Comparison of ENCODE assay signal across 22 cellular contexts in the genomic region with DNA sequence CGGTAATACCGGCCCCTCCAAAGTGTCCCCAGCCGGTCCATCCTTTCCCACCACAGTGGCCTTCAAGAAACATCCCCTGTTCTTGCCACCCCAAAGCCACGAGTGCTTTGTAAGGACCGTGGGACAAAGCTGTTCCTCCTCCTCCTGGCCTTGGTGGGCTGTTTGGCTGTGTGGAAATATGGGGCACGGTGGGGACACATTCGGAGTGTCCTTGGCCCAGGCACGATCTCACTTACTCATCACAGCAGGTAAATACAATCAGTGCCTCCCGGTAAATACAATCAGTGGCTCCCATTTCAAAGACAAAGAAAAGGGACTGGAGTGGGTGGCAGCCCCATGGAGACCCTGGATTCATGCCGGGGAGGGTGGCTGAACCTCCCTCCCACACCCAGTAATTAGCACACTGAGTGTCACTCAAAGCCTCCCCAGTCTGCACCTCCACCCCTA. TPM values are rescaled to one million over a fixed set of nuclear protein-coding genes. Genes with fewer than 3 reads are reported as not detected.
DNase-seq lines count a peak whose midpoint lies in the region; ATAC-seq, FAIRE-seq and TF ChIP-seq lines count a peak whose summit lies in the region.
"Had no signal": no experiment of that assay in that cellular context is flagged by ENCODE, and none has a peak within 500 bp of the region (broad histone marks: within the 10 kb centered on the region; RNA-seq: fewer than 3 reads in every experiment).

No MANE protein-coding gene starts in this region.

- H3K9ac ChIP-seq in GM12878 (ENCODE audit: control insufficient read depth, insufficient read depth, low read length) = no peak overlapping the region
- no peak overlapping the region for H3K9ac ChIP-seq in Karpas-422 (ENCODE audit: low read length)
- H3K9ac ChIP-seq: KMS-11, SK-N-SH had no signal

- WGBS in GM12878 (ENCODE audit: insufficient coverage, insufficient replicate concordance, low lambda C conversion rate, missing lambda C conversion rate) = 66% methylated on average over 10 of the region's 10 CpGs

- no peaks in the 10 kb centered on the region for H3K9me3 Mint-ChIP-seq in T-helper 2 cell treated with Interferon-gamma antibody and Interleukin-4, amounts not matched to agents 5 μg/mL and 100 μg/mL, for 36 hours
- H3K9me3 Mint-ChIP-seq: CD4-positive, alpha-beta memory T cell had no signal

- no peaks in the 10 kb centered on the region for H3K36me3 Mint-ChIP-seq in T-helper 2 cell treated with Interferon-gamma antibody and Interleukin-4, amounts not matched to agents 5 μg/mL and 100 μg/mL, for 36 hours (ENCODE audit: low read depth)
- H3K36me3 Mint-ChIP-seq: CD4-positive, alpha-beta memory T cell had no signal

- CTCF ChIA-PET in GM12878 (lab: Yijun Ruan, JAX) = no interaction called here

- no peak overlapping the region for H3K4me3 Mint-ChIP-seq in T-helper 2 cell treated with Interferon-gamma antibody and Interleukin-4, amounts not matched to agents 5 μg/mL and 100 μg/mL, for 36 hours

- DNase-seq in right atrium auricular region (ENCODE audit: low spot score) (no peak), left ventricle myocardium superior (no peak), GM12878 (ENCODE audit: low read depth, low spot score) (no peak), lower lobe of right lung (no peak), upper lobe of right lung (no peak), MV-4-11 (lab: John Stamatoyannopoulos, UW) (no peak), Karpas-422 (no peak)
- no peak for DNase-seq in T-helper 2 cell treated with Interferon-gamma antibody and Interleukin-4, amounts not matched to agents 5 μg/mL and 100 μg/mL, for 36 hours (ENCODE audit: low spot score)
- DNase-seq: DMS79 treated with DMSO at 0.1 percent for 48 hours, NCI-H1092 treated with DMSO at 0.1 percent for 48 hours, NCI-H2171 had no signal

- no peak overlapping the region for H3K4me3 ChIP-seq in right atrium auricular region
- H3K4me3 ChIP-seq in GM12878 = no peak overlapping the region
- H3K4me3 ChIP-seq in lower lobe of right lung = no peak overlapping the region
- H3K4me3 ChIP-seq in upper lobe of right lung = no peak overlapping the region
- no peak overlapping the region for H3K4me3 ChIP-seq in Karpas-422 (ENCODE audit: low read length)

- no peak for TF ChIP-seq POLR2A in GM12878 (IDR thresholded peaks at IDR 0.05; ENCODE audit: low read depth, low read length)

- H3K4me1 Mint-ChIP-seq in T-helper 2 cell treated with Interferon-gamma antibody and Interleukin-4, amounts not matched to agents 5 μg/mL and 100 μg/mL, for 36 hours (ENCODE audit: low read depth) = peaks cover 6% of the 10 kb centered on the region

- no peak for TF ChIP-seq EP300 in GM12878 (IDR thresholded peaks at IDR 0.05; ENCODE audit: borderline replicate concordance in 1 of 2, control insufficient read depth in 1 of 2, low read depth in 2 of 2, low read length in 2 of 2)

- no peak overlapping the region for H3K27ac Mint-ChIP-seq in T-helper 2 cell treated with Interferon-gamma antibody and Interleukin-4, amounts not matched to agents 5 μg/mL and 100 μg/mL, for 36 hours

- RAD21 ChIA-PET in GM12878 (lab: Charles Lee; ENCODE audit: unreplicated experiment) = interaction anchor here (0.8 to 1.4 kb wide), 2 partner anchors 42 to 44 kb away, joined by 3 read pairs; partner anchors contain the start of gene GH1

- ATAC-seq in left ventricle myocardium superior = no peak
- no peak for ATAC-seq in GM12878
- no peak for ATAC-seq in lower lobe of right lung
- no peak for ATAC-seq in upper lobe of right lung

- H3K9me3 ChIP-seq in right atrium auricular region (no peaks in the 10 kb centered on the region), GM12878 (replicated peaks; ENCODE audit: control insufficient read depth, insufficient read depth, low read length) (no peaks in the 10 kb centered on the region), lower lobe of right lung (no peaks in the 10 kb centered on the region), upper lobe of right lung (no peaks in the 10 kb centered on the region), Karpas-422 (ENCODE audit: low read length) (no peaks in the 10 kb centered on the region)
- H3K9me3 ChIP-seq: SK-N-SH had no signal

- no peak for TF ChIP-seq CTCF in right atrium auricular region (IDR thresholded peaks at IDR 0.05)
- no peak for TF ChIP-seq CTCF in GM12878 (IDR thresholded peaks at IDR 0.05 in 2 of 3, conservative IDR thresholded peaks at IDR 0.05 in 1 of 3; ENCODE audit: control insufficient read depth in 2 of 3, extremely low read depth in 1 of 3, insufficient read depth in 1 of 3, low read depth in 3 of 3, low read length in 3 of 3)
- TF ChIP-seq CTCF in lower lobe of right lung (IDR thresholded peaks at IDR 0.05) = no peak
- no peak for TF ChIP-seq CTCF in upper lobe of right lung (IDR thresholded peaks at IDR 0.05)

- H4K20me1 ChIP-seq in GM12878 (ENCODE audit: control insufficient read depth, insufficient read depth) = no peaks in the 10 kb centered on the region
- no peaks in the 10 kb centered on the region for H4K20me1 ChIP-seq in Karpas-422 (ENCODE audit: insufficient read depth, low read depth, low read length)

- no peak overlapping the region for H3K4me2 ChIP-seq in GM12878 (ENCODE audit: control insufficient read depth, insufficient read depth)
- no peak overlapping the region for H3K4me2 ChIP-seq in Karpas-422 (ENCODE audit: low read depth, low read length, poor library complexity, severe bottlenecking)
- H3K4me2 ChIP-seq: KMS-11, SK-N-SH had no signal

- no peaks in the 10 kb centered on the region for H3K27me3 Mint-ChIP-seq in T-helper 2 cell treated with Interferon-gamma antibody and Interleukin-4, amounts not matched to agents 5 μg/mL and 100 μg/mL, for 36 hours (ENCODE audit: low read depth)
- H3K27me3 Mint-ChIP-seq: CD4-positive, alpha-beta memory T cell had no signal

- H3K27ac ChIP-seq in right atrium auricular region (peak overlapping the region; percentile 70 to 74), GM12878 (ENCODE audit: control insufficient read depth, insufficient read depth) (no peak overlapping the region), lower lobe of right lung (peak overlapping the region; percentile 62), upper lobe of right lung (peak overlapping the region; percentile 15), Karpas-422 (ENCODE audit: low read length) (no peak overlapping the region)
- H3K27ac ChIP-seq: HL-60, KMS-11 had no signal

- H3K4me1 ChIP-seq in right atrium auricular region (peaks cover 0 to 43% of the 10 kb centered on the region in 2 donors), GM12878 (ENCODE audit: control insufficient read depth, insufficient read depth, low read length) (peaks cover 11% of the 10 kb centered on the region), lower lobe of right lung (peaks cover 5% of the 10 kb centered on the region), upper lobe of right lung (peaks cover 4% of the 10 kb centered on the region), Karpas-422 (ENCODE audit: low read length) (peaks cover 4% of the 10 kb centered on the region; the same call in 1 of the 2 replicates)

- POLR2A ChIA-PET in GM12878 (lab: Charles Lee) = interaction anchor here (0.6 kb wide), 1 partner anchor 79 kb away, joined by 4 read pairs; no protein-coding TSS in a partner anchor

- SMC1A ChIA-PET in GM12878 (lab: Charles Lee; ENCODE audit: uncharacterized antibody, unreplicated experiment) = interaction anchor here (1.0 kb wide), 1 partner anchor 43 kb away, joined by 3 read pairs; no protein-coding TSS in a partner anchor

- H3K79me2 ChIP-seq in GM12878 (ENCODE audit: control insufficient read depth, insufficient read depth, low read length) (no peaks in the 10 kb centered on the region), Karpas-422 (ENCODE audit: low read length) (no peaks in the 10 kb centered on the region)

- FAIRE-seq in GM12878 (lab: Jason Lieb, UNC) = no peak
- FAIRE-seq: bronchial epithelial cell, GM18507 had no signal

- H3K9me2 ChIP-seq in Karpas-422 (replicated peaks; ENCODE audit: insufficient read depth, low read length) = no peaks in the 10 kb centered on the region
- H3K9me2 ChIP-seq: SK-N-SH had no signal

- H3K27me3 ChIP-seq in right atrium auricular region (no peaks in the 10 kb centered on the region), GM12878 (replicated peaks in 1 of 2; ENCODE audit: control insufficient read depth in 2 of 2, insufficient read depth in 2 of 2, low read length in 1 of 2) (no peaks in the 10 kb centered on the region), lower lobe of right lung (ENCODE audit: low read depth) (no peaks in the 10 kb centered on the region), upper lobe of right lung (no peaks in the 10 kb centered on the region), Karpas-422 (ENCODE audit: low read length) (no peaks in the 10 kb centered on the region)

- BruUV-seq in GM12878 (replicated peaks; lab: Mats Ljungman, UMichigan) = no TSS peak

- TF ChIP-seq RAD21 in GM12878 (IDR thresholded peaks at IDR 0.05; ENCODE audit: insufficient read depth, low read depth, low read length) = no peak

- intact Hi-C loops in left ventricle myocardium superior (cut with micrococcal nuclease) (no loop called here), GM12878 (cut with micrococcal nuclease; ENCODE audit: unreplicated experiment) (no loop called here), lower lobe of right lung (cut with DNase I) (no loop called here), upper lobe of right lung (cut with DNase I) (no loop called here)

- H2AFZ ChIP-seq in GM12878 (ENCODE audit: control insufficient read depth, low read depth, low read length) (no peak overlapping the region), Karpas-422 (ENCODE audit: low read length) (no peak overlapping the region)

- in situ Hi-C loops in GM12878 (cut with MboI) = no loop called here

- H3K36me3 ChIP-seq in right atrium auricular region = no peaks in the 10 kb centered on the region
- no peaks in the 10 kb centered on the region for H3K36me3 ChIP-seq in GM12878 (ENCODE audit: control insufficient read depth in 2 of 2, insufficient read depth in 2 of 2, low read length in 1 of 2)
- no peaks in the 10 kb centered on the region for H3K36me3 ChIP-seq in lower lobe of right lung
- H3K36me3 ChIP-seq in upper lobe of right lung = no peaks in the 10 kb centered on the region
- no peaks in the 10 kb centered on the region for H3K36me3 ChIP-seq in Karpas-422 (ENCODE audit: insufficient read depth, low read length)

RNA-seq across cellular contexts. Expression of gene SCN4A, which starts 10.4 kb away (rescaled TPM):
- total RNA-seq in right atrium auricular region (1 to 10 TPM in 1 of 2 donors, under 1 TPM in 1; 0.74 to 2.5 TPM), left ventricle myocardium superior (0.32 TPM), GM12878 (2014; rRNA removed) (0.05 and 0.06 TPM in 2 replicates), GM12878 (2014; rRNA removed; fragmentation: Illumina TruSeq; extraction: Trizol) (under 0.01 and 0.14 TPM in 2 replicates), GM12878 (2021) (0.03 and 0.08 TPM in 2 replicates), lower lobe of right lung (0.18 TPM), upper lobe of right lung (not detected)
- total RNA-seq in GM12878 (2013; cell fraction: nucleolus; rRNA removed) = 0.17 and 0.25 TPM in 2 replicates
- 0.05 TPM for polyA plus RNA-seq in GM12878 (2011; ENCODE audit: low read depth)
- polyA plus RNA-seq in GM12878 (2011; rRNA removed) (0.12 and 0.15 TPM in 2 replicates), GM12878 (2014; fragmentation: Illumina TruSeq; extraction: Trizol) (0.06 and 0.11 TPM in 2 replicates), GM12878 (2014; fragmentation: Nextera tagmentation; extraction: Ambion mirVana) (not detected), GM12878 (2014; rRNA removed) (0.05 and 0.08 TPM in 2 replicates), GM12878 (2016; fragmentation: Nextera tagmentation; extraction: Ambion mirVana) (not detected)
- polyA plus RNA-seq in GM12878 (2011; cell fraction: cytosol; rRNA removed) = 0.20 and 0.22 TPM in 2 replicates
- polyA plus RNA-seq in GM12878 (2011; cell fraction: nucleus; rRNA removed) = 0.56 and 0.69 TPM in 2 replicates
- polyA plus RNA-seq in GM12878 (2012) = 0.12 and 0.13 TPM in 2 replicates
- 0.66 and 0.77 TPM in 2 replicates for polyA minus RNA-seq in GM12878 (2011; rRNA and poly(A)+ RNA removed)
- 0.53 TPM in 1 of 2 replicates, not detected in the other for polyA minus RNA-seq in GM12878 (2011; cell fraction: cytosol; rRNA and poly(A)+ RNA removed)
- 0.38 and 0.60 TPM in 2 replicates for polyA minus RNA-seq in GM12878 (2011; cell fraction: nucleus; rRNA and poly(A)+ RNA removed)
- under 0.01 and 0.07 TPM in 2 replicates for total RNA-seq in Karpas-422 (2014; rRNA removed; shearing (Covaris generic); ENCODE audit: low replicate concordance)
- total RNA-seq: renal cortical epithelial cell had no signal
- polyA plus RNA-seq: CD4-positive, alpha-beta memory T cell; neural cell; SK-N-SH had no signal

RNA-seq across cellular contexts. Expression of gene CD79B, which starts 30.2 kb away (rescaled TPM):
- total RNA-seq in right atrium auricular region = 1 to 10 TPM; 2.2 to 7.3 TPM
- total RNA-seq in left ventricle myocardium superior = 5.7 TPM
- total RNA-seq in GM12878 (2013; cell fraction: nucleolus; rRNA removed) = 85.7 and 88.0 TPM in 2 replicates
- total RNA-seq in GM12878 (2014; rRNA removed) = 95.9 and 99.0 TPM in 2 replicates
- total RNA-seq in GM12878 (2014; rRNA removed; fragmentation: Illumina TruSeq; extraction: Trizol) = 59.0 and 63.4 TPM in 2 replicates
- total RNA-seq in GM12878 (2021) = 102 and 113 TPM in 2 replicates
- 31.4 TPM for polyA plus RNA-seq in GM12878 (2011; ENCODE audit: low read depth)
- 82.8 and 148 TPM in 2 replicates for polyA plus RNA-seq in GM12878 (2011; rRNA removed)
- polyA plus RNA-seq in GM12878 (2011; cell fraction: cytosol; rRNA removed) = 165 and 226 TPM in 2 replicates
- polyA plus RNA-seq in GM12878 (2011; cell fraction: nucleus; rRNA removed) = 146 and 158 TPM in 2 replicates
- polyA plus RNA-seq in GM12878 (2012) = 69.4 and 81.8 TPM in 2 replicates
- polyA plus RNA-seq in GM12878 (2014; fragmentation: Illumina TruSeq; extraction: Trizol) = 52.1 and 60.2 TPM in 2 replicates
- polyA plus RNA-seq in GM12878 (2014; fragmentation: Nextera tagmentation; extraction: Ambion mirVana) = 10 to 100 TPM; 17.5 to 48.8 TPM
- polyA plus RNA-seq in GM12878 (2014; rRNA removed) = 91.4 and 98.4 TPM in 2 replicates
- 10 to 100 TPM; 77.5 to 80.6 TPM for polyA plus RNA-seq in GM12878 (2016; fragmentation: Nextera tagmentation; extraction: Ambion mirVana)
- 126 and 145 TPM in 2 replicates for polyA minus RNA-seq in GM12878 (2011; rRNA and poly(A)+ RNA removed)
- polyA minus RNA-seq in GM12878 (2011; cell fraction: cytosol; rRNA and poly(A)+ RNA removed) = 27.8 and 33.7 TPM in 2 replicates
- polyA minus RNA-seq in GM12878 (2011; cell fraction: nucleus; rRNA and poly(A)+ RNA removed) = 86.2 and 114 TPM in 2 replicates
- 4.7 TPM for total RNA-seq in lower lobe of right lung
- total RNA-seq in upper lobe of right lung = 4.7 TPM
- 545 and 1,164 TPM in 2 replicates for total RNA-seq in Karpas-422 (2014; rRNA removed; shearing (Covaris generic); ENCODE audit: low replicate concordance)
- total RNA-seq: bronchial epithelial cell, renal cortical epithelial cell had no signal
- polyA plus RNA-seq: AG04450, neural cell had no signal

RNA-seq across cellular contexts. Expression of gene PRR29, which starts 35.8 kb away (rescaled TPM):
- total RNA-seq in right atrium auricular region (under 1 TPM in 1 of 2 donors, not detected in 1; 0.08 TPM), left ventricle myocardium superior (0.20 TPM), GM12878 (2014; rRNA removed) (0.22 TPM in 1 of 2 replicates, not detected in the other), GM12878 (2014; rRNA removed; fragmentation: Illumina TruSeq; extraction: Trizol) (not detected in 2 replicates), GM12878 (2021) (0.26 TPM in 1 of 2 replicates, not detected in the other), lower lobe of right lung (11.3 TPM), upper lobe of right lung (0.43 TPM)
- not detected in 2 replicates for total RNA-seq in GM12878 (2013; cell fraction: nucleolus; rRNA removed)
- 0.54 TPM for polyA plus RNA-seq in GM12878 (2011; ENCODE audit: low read depth)
- polyA plus RNA-seq in GM12878 (2011; rRNA removed) (0.04 and 0.18 TPM in 2 replicates), GM12878 (2014; fragmentation: Illumina TruSeq; extraction: Trizol) (0.01 TPM in 1 of 2 replicates, not detected in the other), GM12878 (2014; fragmentation: Nextera tagmentation; extraction: Ambion mirVana) (under 1 TPM; 0.06 to 0.15 TPM), GM12878 (2014; rRNA removed) (0.08 TPM in 1 of 2 replicates, not detected in the other), GM12878 (2016; fragmentation: Nextera tagmentation; extraction: Ambion mirVana) (1 to 10 TPM; 1.7 to 2.4 TPM)
- 0.12 and 0.37 TPM in 2 replicates for polyA plus RNA-seq in GM12878 (2011; cell fraction: cytosol; rRNA removed)
- 1.1 and 1.5 TPM in 2 replicates for polyA plus RNA-seq in GM12878 (2011; cell fraction: nucleus; rRNA removed)
- 0.86 and 1.4 TPM in 2 replicates for polyA plus RNA-seq in GM12878 (2012)
- polyA minus RNA-seq in GM12878 (2011; rRNA and poly(A)+ RNA removed) = 0.15 TPM in 1 of 2 replicates, not detected in the other
- not detected in 2 replicates for polyA minus RNA-seq in GM12878 (2011; cell fraction: cytosol; rRNA and poly(A)+ RNA removed)
- 0.10 and 0.12 TPM in 2 replicates for polyA minus RNA-seq in GM12878 (2011; cell fraction: nucleus; rRNA and poly(A)+ RNA removed)
- not detected in 2 replicates for total RNA-seq in Karpas-422 (2014; rRNA removed; shearing (Covaris generic); ENCODE audit: low replicate concordance)
- total RNA-seq: bronchial epithelial cell had no signal

RNA-seq across cellular contexts. Expression of gene GH1, which starts 43.7 kb away (rescaled TPM):
- total RNA-seq in right atrium auricular region = not detected
- total RNA-seq in left ventricle myocardium superior = not detected
- 1.2 TPM in 1 of 2 replicates, not detected in the other for total RNA-seq in GM12878 (2013; cell fraction: nucleolus; rRNA removed)
- total RNA-seq in GM12878 (2014; rRNA removed) = not detected in 2 replicates
- not detected in 2 replicates for total RNA-seq in GM12878 (2014; rRNA removed; fragmentation: Illumina TruSeq; extraction: Trizol)
- total RNA-seq in GM12878 (2021) = not detected in 2 replicates
- not detected for polyA plus RNA-seq in GM12878 (2011; ENCODE audit: low read depth)
- 0.27 and 0.42 TPM in 2 replicates for polyA plus RNA-seq in GM12878 (2011; rRNA removed)
- polyA plus RNA-seq in GM12878 (2011; cell fraction: cytosol; rRNA removed) = not detected in 2 replicates
- polyA plus RNA-seq in GM12878 (2011; cell fraction: nucleus; rRNA removed) = 0.50 and 0.72 TPM in 2 replicates
- polyA plus RNA-seq in GM12878 (2012) = 1.0 and 1.2 TPM in 2 replicates
- not detected in 2 replicates for polyA plus RNA-seq in GM12878 (2014; fragmentation: Illumina TruSeq; extraction: Trizol)
- under 1 TPM in 1 of 2 experiments, not detected in 1; 0.13 TPM for polyA plus RNA-seq in GM12878 (2014; fragmentation: Nextera tagmentation; extraction: Ambion mirVana)
- not detected in 2 replicates for polyA plus RNA-seq in GM12878 (2014; rRNA removed)
- polyA plus RNA-seq in GM12878 (2016; fragmentation: Nextera tagmentation; extraction: Ambion mirVana) = not detected
- not detected in 2 replicates for polyA minus RNA-seq in GM12878 (2011; rRNA and poly(A)+ RNA removed)
- not detected in 2 replicates for polyA minus RNA-seq in GM12878 (2011; cell fraction: cytosol; rRNA and poly(A)+ RNA removed)
- not detected in 2 replicates for polyA minus RNA-seq in GM12878 (2011; cell fraction: nucleus; rRNA and poly(A)+ RNA removed)
- total RNA-seq in lower lobe of right lung = not detected
- total RNA-seq in upper lobe of right lung = not detected
- total RNA-seq in Karpas-422 (2014; rRNA removed; shearing (Covaris generic); ENCODE audit: low replicate concordance) = not detected in 2 replicates
- total RNA-seq: bronchial epithelial cell; CD4-positive, alpha-beta memory T cell; H7; renal cortical epithelial cell; urinary bladder had no signal
- polyA plus RNA-seq: AG04450; CD4-positive, alpha-beta memory T cell; neural cell; SK-N-SH had no signal

RNA-seq across cellular contexts. Expression of gene CSHL1, which starts 51.3 kb away (rescaled TPM):
- total RNA-seq in right atrium auricular region (not detected), left ventricle myocardium superior (not detected), GM12878 (2014; rRNA removed) (not detected in 2 replicates), GM12878 (2014; rRNA removed; fragmentation: Illumina TruSeq; extraction: Trizol) (not detected in 2 replicates), GM12878 (2021) (not detected in 2 replicates), lower lobe of right lung (not detected), upper lobe of right lung (not detected)
- not detected in 2 replicates for total RNA-seq in GM12878 (2013; cell fraction: nucleolus; rRNA removed)
- not detected for polyA plus RNA-seq in GM12878 (2011; ENCODE audit: low read depth)
- polyA plus RNA-seq in GM12878 (2011; rRNA removed) (not detected in 2 replicates), GM12878 (2014; fragmentation: Illumina TruSeq; extraction: Trizol) (not detected in 2 replicates), GM12878 (2014; fragmentation: Nextera tagmentation; extraction: Ambion mirVana) (not detected), GM12878 (2014; rRNA removed) (not detected in 2 replicates), GM12878 (2016; fragmentation: Nextera tagmentation; extraction: Ambion mirVana) (not detected)
- not detected in 2 replicates for polyA plus RNA-seq in GM12878 (2011; cell fraction: cytosol; rRNA removed)
- polyA plus RNA-seq in GM12878 (2011; cell fraction: nucleus; rRNA removed) = not detected in 2 replicates
- polyA plus RNA-seq in GM12878 (2012) = not detected in 2 replicates
- polyA minus RNA-seq in GM12878 (2011; rRNA and poly(A)+ RNA removed) = not detected in 2 replicates
- not detected in 2 replicates for polyA minus RNA-seq in GM12878 (2011; cell fraction: cytosol; rRNA and poly(A)+ RNA removed)
- polyA minus RNA-seq in GM12878 (2011; cell fraction: nucleus; rRNA and poly(A)+ RNA removed) = not detected in 2 replicates
- total RNA-seq in Karpas-422 (2014; rRNA removed; shearing (Covaris generic); ENCODE audit: low replicate concordance) = not detected in 2 replicates
- total RNA-seq: bronchial epithelial cell; CD4-positive, alpha-beta memory T cell; H7; renal cortical epithelial cell; urinary bladder had no signal
- polyA plus RNA-seq: AG04450; CD4-positive, alpha-beta memory T cell; neural cell; SK-N-SH; urinary bladder had no signal

Comparison
In these comparisons a context has a peak if more than half of its experiments do, and no peak if none do; other contexts are left out.
1. H3K27ac ChIP-seq: peak in right atrium auricular region (2 of 2), lower lobe of right lung (single experiment) and upper lobe of right lung (single experiment); none in GM12878 (single experiment) and Karpas-422 (single experiment).